7 cellular contexts compared by ENCODE assay signal in the genomic region with DNA sequence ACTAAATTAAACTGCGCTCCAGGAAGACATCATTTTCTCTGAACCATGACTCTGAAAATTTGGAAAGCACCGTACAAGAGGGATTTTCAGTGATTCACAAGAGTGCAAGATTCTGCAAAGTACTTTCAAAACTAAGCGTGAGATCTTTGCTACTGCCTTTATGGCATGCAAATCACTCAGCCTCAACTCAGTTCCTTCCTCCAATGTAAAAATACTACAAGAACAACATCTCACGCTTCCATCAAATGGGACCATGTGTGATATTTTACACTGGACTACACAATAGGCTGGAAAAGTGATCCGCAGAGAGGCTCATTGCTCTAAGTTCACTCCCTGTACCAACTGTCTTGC. TPM values are rescaled to one million over a fixed set of nuclear protein-coding genes. Genes with fewer than 3 reads are reported as not detected.
DNase-seq lines count a peak whose midpoint lies in the region; ATAC-seq, FAIRE-seq and TF ChIP-seq lines count a peak whose summit lies in the region.

No MANE protein-coding gene starts in this region.

- peak overlapping the region; percentile 51; the same call in 1 of the 2 replicates for H3K27ac ChIP-seq in VCaP
- no peak overlapping the region for H3K27ac ChIP-seq in HepG2 (ENCODE audit: extremely low read length, insufficient read depth, low read length)

- no peaks in the 10 kb centered on the region for H3K79me2 ChIP-seq in HepG2 (ENCODE audit: insufficient read depth, low read length)

- TF ChIP-seq EP300 in HepG2 (IDR thresholded peaks at IDR 0.05; ENCODE audit: low read depth in 2 of 2, low read length in 2 of 2) (no peak), HepG2 (CRISPR knock-in tag; IDR thresholded peaks at IDR 0.05; ENCODE audit: borderline replicate concordance) (no peak)

- H3K36me3 ChIP-seq in HepG2 (replicated peaks in 1 of 2; ENCODE audit: control insufficient read depth in 1 of 2, insufficient read depth in 2 of 2, low read length in 2 of 2) = no peaks in the 10 kb centered on the region

- CTCF ChIA-PET in HepG2 (lab: Yijun Ruan, JAX; ENCODE audit: low intra/inter-chr PET ratio, low total read pairs) = no interaction called here

- no peak for FAIRE-seq in HepG2 (lab: Jason Lieb, UNC)

- TF ChIP-seq RAD21 in HepG2 (CRISPR knock-in tag; IDR thresholded peaks at IDR 0.05) = no peak

- WGBS in HepG2 (ENCODE audit: low lambda C conversion rate) = 59% methylated on average over 5 of the region's 5 CpGs

- no peak overlapping the region for H2AFZ ChIP-seq in HepG2 (ENCODE audit: low read length)

- no peak overlapping the region for H3K9ac ChIP-seq in HepG2 (ENCODE audit: insufficient read depth, low read depth, low read length)

- in situ Hi-C loops in HepG2 (cut with HindIII; ENCODE audit: extremely low pct_ligation_motif_present, low pct_unique_long_range_greater_than_20kb) = no loop called here

- H4K20me1 ChIP-seq in HepG2 (ENCODE audit: insufficient read depth, low read length) = no peaks in the 10 kb centered on the region

- POLR2A ChIA-PET in HepG2 (lab: Yijun Ruan, JAX) = no interaction called here

- H3K9me3 ChIP-seq in HepG2 (ENCODE audit: low read length) = no peaks in the 10 kb centered on the region

- peak; percentile 48 for ATAC-seq in GM18873 (IDR thresholded peaks at IDR 0.05; ENCODE audit: low FRiP score, unreplicated experiment)
- ATAC-seq in HG02678 (IDR thresholded peaks at IDR 0.05; ENCODE audit: unreplicated experiment) = peak; percentile 38
- ATAC-seq in HepG2 = no peak

- TF ChIP-seq CTCF in VCaP (conservative IDR thresholded peaks at IDR 0.05) (no peak), HepG2 (CRISPR knock-in tag; IDR thresholded peaks at IDR 0.05) (no peak)

- no TSS peak for BruUV-seq in HepG2 (replicated peaks; lab: Mats Ljungman, UMichigan)

- H3K4me1 ChIP-seq in HepG2 (ENCODE audit: insufficient read depth, low read length) = peaks cover 6% of the 10 kb centered on the region

- no peak for TF ChIP-seq POLR2A in HepG2 (IDR thresholded peaks at IDR 0.05; ENCODE audit: insufficient read depth in 1 of 2, low read depth in 2 of 2, low read length in 2 of 2)

- H3K27me3 ChIP-seq in HepG2 (ENCODE audit: control insufficient read depth in 1 of 2, insufficient read depth in 2 of 2, low read length in 2 of 2) = peaks cover 0 to 19% of the 10 kb centered on the region in 2 experiments; a peak in 3 of 5 replicates

- H3K4me3 ChIP-seq in HepG2 (replicated peaks in 1 of 3; ENCODE audit: insufficient read depth in 1 of 3, low read depth in 2 of 3, low read length in 3 of 3) = no peak overlapping the region; a peak in 1 of 6 replicates

- no peak for DNase-seq in HepG2 (ENCODE audit: low spot score)
- no peak for DNase-seq in NCI-H774 (lab: John Stamatoyannopoulos, UW)
- DNase-seq in NAMALWA (ENCODE audit: low spot score) = no peak
- no peak for DNase-seq in SIG-M5 treated with dmso at 0.1 percent for 504 hours (lab: John Stamatoyannopoulos, UW; ENCODE audit: unreplicated experiment)

- intact Hi-C loops in HepG2 (cut with micrococcal nuclease; ENCODE audit: unreplicated experiment) = no loop called here

- peak overlapping the region; percentile 75 for H3K4me2 ChIP-seq in HepG2 (ENCODE audit: low read depth, low read length)

TF ChIP-seq in HepG2, 621 proteins besides CTCF, POLR2A, EP300 and RAD21:
- no peak for TF ChIP-seq ASH2L (IDR thresholded peaks at IDR 0.05; ENCODE audit: insufficient read length, low read depth, low read length)
- TF ChIP-seq ZNF572 (CRISPR knock-in tag; IDR thresholded peaks at IDR 0.05) = no peak
- TF ChIP-seq SNAI1 (CRISPR knock-in tag; IDR thresholded peaks at IDR 0.05; ENCODE audit: borderline replicate concordance) = no peak

RNA-seq across cellular contexts. Expression of a gene that starts 0.7 kb away (rescaled TPM):
- 0.18 and 0.24 TPM in 2 replicates for total RNA-seq in HepG2 (2016; rRNA removed; fragmentation: Illumina TruSeq; extraction: Trizol)
- total RNA-seq in HepG2 (2016; cell fraction: cytosol; rRNA removed; fragmentation: Illumina TruSeq; extraction: Trizol; ENCODE audit: low read depth) = 0.20 and 0.26 TPM in 2 replicates
- total RNA-seq in HepG2 (2016; cell fraction: insoluble cytoplasmic fraction; rRNA removed; fragmentation: Illumina TruSeq; extraction: Trizol) = 0.13 TPM in 2 replicates
- 0.24 and 0.40 TPM in 2 replicates for total RNA-seq in HepG2 (2016; cell fraction: membrane; rRNA removed; fragmentation: Illumina TruSeq; extraction: Trizol)
- total RNA-seq in HepG2 (2016; cell fraction: nucleus; rRNA removed; fragmentation: Illumina TruSeq; extraction: Trizol) = 0.13 and 0.81 TPM in 2 replicates
- polyA plus RNA-seq in HepG2 (2011; rRNA removed) = 0.12 and 0.24 TPM in 2 replicates
- polyA plus RNA-seq in HepG2 (2011; cell fraction: cytosol; rRNA removed) = 0.12 and 0.15 TPM in 2 replicates
- 0.48 TPM in 1 of 2 replicates, not detected in the other for polyA plus RNA-seq in HepG2 (2011; cell fraction: nucleus; rRNA removed)
- 0.23 TPM in 1 of 2 replicates, not detected in the other for polyA plus RNA-seq in HepG2 (2012)
- polyA plus RNA-seq in HepG2 (2016; cell fraction: cytosol; fragmentation: Illumina TruSeq; extraction: Trizol; ENCODE audit: low read depth) = 0.07 and 0.25 TPM in 2 replicates
- polyA plus RNA-seq in HepG2 (2016; cell fraction: insoluble cytoplasmic fraction; fragmentation: Illumina TruSeq; extraction: Trizol; ENCODE audit: low read depth) = 0.16 TPM in 2 replicates
- polyA plus RNA-seq in HepG2 (2016; cell fraction: membrane; fragmentation: Illumina TruSeq; extraction: Trizol; ENCODE audit: low read depth) = 0.34 and 0.46 TPM in 2 replicates
- polyA plus RNA-seq in HepG2 (2016; cell fraction: nucleus; fragmentation: Illumina TruSeq; extraction: Trizol; ENCODE audit: insufficient read depth, low read depth) = 0.36 and 1.4 TPM in 2 replicates
- polyA minus RNA-seq in HepG2 (2011; rRNA and poly(A)+ RNA removed; ENCODE audit: low replicate concordance) = 0.14 and 3.5 TPM in 2 replicates
- 0.40 TPM in 1 of 2 replicates, not detected in the other for polyA minus RNA-seq in HepG2 (2011; cell fraction: cytosol; rRNA and poly(A)+ RNA removed)
- polyA minus RNA-seq in HepG2 (2011; cell fraction: nucleus; rRNA and poly(A)+ RNA removed) = 0.52 and 1.5 TPM in 2 replicates
